In the genomic region with DNA sequence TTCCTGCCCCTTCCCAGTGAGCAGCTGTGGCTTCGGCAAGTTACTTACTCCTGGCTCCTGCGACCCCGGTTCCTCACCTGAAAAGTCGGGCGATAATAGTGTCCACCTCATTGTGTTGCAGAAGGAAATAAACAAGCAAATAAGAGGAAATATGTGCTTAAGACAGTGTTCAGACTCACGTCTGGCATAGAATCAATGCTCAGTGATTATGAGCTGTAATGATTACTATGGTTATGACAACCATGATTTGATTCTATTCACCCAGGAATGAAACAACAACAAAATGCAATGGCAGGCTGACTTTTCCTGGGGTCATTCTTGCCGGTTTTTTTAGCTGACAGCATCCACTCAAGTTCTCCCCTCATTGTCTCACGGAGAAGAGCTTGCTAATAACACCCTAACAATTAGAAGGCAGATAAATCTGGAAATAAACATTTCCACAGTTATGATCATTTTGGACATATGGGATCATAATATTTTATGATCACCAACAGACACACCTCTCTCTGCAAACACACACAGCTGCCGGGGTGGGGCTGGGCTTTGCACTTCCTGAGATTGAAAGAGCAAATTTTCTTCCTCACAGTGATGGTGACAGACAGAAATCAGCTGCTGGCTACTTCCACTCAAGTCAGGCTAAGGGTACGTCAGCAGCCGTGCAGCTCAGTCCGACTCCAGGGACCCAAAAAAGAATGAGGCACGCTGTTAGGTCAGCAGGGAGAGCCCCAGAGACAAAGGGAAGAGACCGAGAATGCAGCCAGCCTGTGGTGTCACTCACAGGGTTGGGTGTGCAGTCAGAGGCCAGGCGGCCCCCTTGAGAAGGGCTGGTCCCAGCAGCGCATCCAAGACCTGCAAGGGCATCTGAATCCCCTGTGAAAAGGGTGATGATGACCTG, we compare ENCODE assay signal across 26 cellular contexts.
DNase-seq lines count a peak whose midpoint lies in the region; ATAC-seq and TF ChIP-seq lines count a peak whose summit lies in the region.
"Had no signal": no experiment of that assay in that cellular context is flagged by ENCODE, and none has a peak within 500 bp of the region (broad histone marks: within the 10 kb centered on the region; RNA-seq: fewer than 3 reads in every experiment).

No MANE protein-coding gene starts in this region.

- no peaks in the 10 kb centered on the region for H3K9me3 ChIP-seq in hepatocyte (ENCODE audit: low read depth)
- H3K9me3 ChIP-seq: gastroesophageal sphincter, left lung, psoas muscle, suprapubic skin, uterus had no signal

- WGBS in hepatocyte (ENCODE audit: low lambda C conversion rate, missing lambda C conversion rate) = 77% methylated on average over 16 of the region's 16 CpGs

- peak overlapping the region; percentile 37 for H3K4me2 ChIP-seq in hepatocyte
- H3K4me2 ChIP-seq: PC-9 had no signal

- no peaks in the 10 kb centered on the region for H3K9me2 ChIP-seq in hepatocyte (replicated peaks; ENCODE audit: insufficient read depth)

- H3K36me3 ChIP-seq in hepatocyte (replicated peaks; ENCODE audit: insufficient read depth, low read depth) = no peaks in the 10 kb centered on the region
- H3K36me3 ChIP-seq: brain microvascular endothelial cell, gastroesophageal sphincter, left lung, suprapubic skin, uterus had no signal

- ATAC-seq in HG03039 (IDR thresholded peaks at IDR 0.05; ENCODE audit: unreplicated experiment) = no peak
- ATAC-seq: gastroesophageal sphincter, left lung, psoas muscle had no signal

- H3K27ac ChIP-seq in hepatocyte = no peak overlapping the region
- H3K27ac ChIP-seq: brain microvascular endothelial cell, gastroesophageal sphincter, left lung, PC-9, psoas muscle, suprapubic skin, uterus had no signal

- TF ChIP-seq CTCF in hepatocyte (IDR thresholded peaks at IDR 0.05; ENCODE audit: poor library complexity) = no peak

- H3K4me1 ChIP-seq in hepatocyte (ENCODE audit: insufficient read depth) = peaks cover 22% of the 10 kb centered on the region
- H3K4me1 ChIP-seq: gastroesophageal sphincter, left lung, psoas muscle, suprapubic skin, uterus had no signal

- no peaks in the 10 kb centered on the region for H3K27me3 ChIP-seq in hepatocyte
- H3K27me3 ChIP-seq: brain microvascular endothelial cell, suprapubic skin, uterus had no signal

- DNase-seq in COLO668 (lab: John Stamatoyannopoulos, UW; ENCODE audit: unreplicated experiment) (peak; percentile 58), COR-L47 (lab: John Stamatoyannopoulos, UW) (peak; percentile 63), NCI-H748 treated with DMSO at 0.1 percent for 48 hours (lab: John Stamatoyannopoulos, UW) (peak; percentile 81), hepatocyte (ENCODE audit: low spot score) (peak; percentile 30), globus pallidus (ENCODE audit: low spot score) (no peak), DMS114 treated with DMSO at 0.1 percent for 48 hours (lab: John Stamatoyannopoulos, UW; ENCODE audit: unreplicated experiment) (no peak)
- DNase-seq: activated CD4-positive, alpha-beta memory T cell treated with anti-CD3 and anti-CD28 coated beads for 36 hours; activated CD8-positive, alpha-beta memory T cell treated with anti-CD3 and anti-CD28 coated beads, Interleukin-2, amount 50 U/mL, for 4 hours; activated naive CD4-positive, alpha-beta T cell treated with anti-CD3 and anti-CD28 coated beads, Interleukin-2, amount 10 ng/mL, durations not matched to agents 7 days and 5 days; amniotic stem cell; brain microvascular endothelial cell; DND-41; IMR-90; left lung; mesendoderm; NCI-H226; PC-9; psoas muscle; Right ventricle myocardium superior; stimulated activated CD4-positive, alpha-beta T cell treated with anti-CD3 and anti-CD28 coated beads, Interleukin-15, amount 100 ng/mL, for 24 hours; stimulated activated naive CD4-positive, alpha-beta T cell; SW 1271; uterus had no signal

- no peak overlapping the region for H3K4me3 ChIP-seq in hepatocyte
- H3K4me3 ChIP-seq: gastroesophageal sphincter, left lung, PC-9, psoas muscle, suprapubic skin, uterus had no signal

- no peaks in the 10 kb centered on the region for H4K20me1 ChIP-seq in hepatocyte (ENCODE audit: insufficient read depth, poor library complexity, severe bottlenecking)

- H3K79me2 ChIP-seq in hepatocyte = no peaks in the 10 kb centered on the region

- no peak overlapping the region for H2AFZ ChIP-seq in hepatocyte
- H2AFZ ChIP-seq: PC-9 had no signal

Comparison
In these comparisons a context has a peak if more than half of its experiments do, and no peak if none do; other contexts are left out.
1. DNase-seq: peak in COLO668 (single experiment), COR-L47 (single experiment), NCI-H748 treated with DMSO at 0.1 percent for 48 hours (single experiment) and hepatocyte (single experiment); none in globus pallidus (single experiment) and DMS114 treated with DMSO at 0.1 percent for 48 hours (single experiment).